ENCODE assay signal across 8 cellular contexts in genomic region chrX:1591102-1591862, GRCh38. TPM values are rescaled to one million over a fixed set of nuclear protein-coding genes. Genes with fewer than 3 reads are reported as not detected.
A peak's percentile ranks its signal among the peaks of the same experiment; 100 is the strongest.
DNase-seq lines count a peak whose midpoint lies in the region; ATAC-seq and TF ChIP-seq lines count a peak whose summit lies in the region.

A gene with protein sequence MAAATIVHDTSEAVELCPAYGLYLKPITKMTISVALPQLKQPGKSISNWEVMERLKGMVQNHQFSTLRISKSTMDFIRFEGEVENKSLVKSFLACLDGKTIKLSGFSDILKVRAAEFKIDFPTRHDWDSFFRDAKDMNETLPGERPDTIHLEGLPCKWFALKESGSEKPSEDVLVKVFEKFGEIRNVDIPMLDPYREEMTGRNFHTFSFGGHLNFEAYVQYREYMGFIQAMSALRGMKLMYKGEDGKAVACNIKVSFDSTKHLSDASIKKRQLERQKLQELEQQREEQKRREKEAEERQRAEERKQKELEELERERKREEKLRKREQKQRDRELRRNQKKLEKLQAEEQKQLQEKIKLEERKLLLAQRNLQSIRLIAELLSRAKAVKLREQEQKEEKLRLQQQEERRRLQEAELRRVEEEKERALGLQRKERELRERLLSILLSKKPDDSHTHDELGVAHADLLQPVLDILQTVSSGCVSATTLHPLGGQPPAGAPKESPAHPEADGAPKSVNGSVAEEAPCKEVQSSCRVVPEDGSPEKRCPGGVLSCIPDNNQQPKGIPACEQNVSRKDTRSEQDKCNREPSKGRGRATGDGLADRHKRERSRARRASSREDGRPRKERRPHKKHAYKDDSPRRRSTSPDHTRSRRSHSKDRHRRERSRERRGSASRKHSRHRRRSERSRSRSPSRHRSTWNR (plus strand): TSS chrX:1591604. CDS start chrX:1593463, 1,859 bp downstream.

- TF ChIP-seq POLR2A in adrenal gland (IDR thresholded peaks at IDR 0.05), result peak; percentile 86 to 89
- TF ChIP-seq POLR2A in upper lobe of left lung (IDR thresholded peaks at IDR 0.05), result peak in 2 of 4 donors; percentile 80 to 93

- WGBS in adrenal gland, 4 donors, result 2 to 17% (median 2%) methylated on average over 4 to 66 of the region's 66 CpGs
- WGBS in upper lobe of left lung, 2 donors, result 5 to 11% methylated on average over 9 to 16 of the region's 66 CpGs

- no peaks in the 10 kb centered on the region for H3K27me3 ChIP-seq in adrenal gland
- H3K27me3 ChIP-seq in upper lobe of left lung, result no peaks in the 10 kb centered on the region

- DNase-seq in GM13976 (ENCODE audit: low spot score) (peak; percentile 98), NCI-H146 treated with DMSO at 0.1 percent for 48 hours (lab: John Stamatoyannopoulos, UW; ENCODE audit: unreplicated experiment) (peak; percentile 76), T-helper 1 cell (peak; percentile 93 to 98 (median 94)), adrenal gland (peak; percentile 94 to 98 (median 96)), left cardiac atrium (peak; percentile 95), posterior cingulate gyrus (peak; percentile 94 to 100 (median 98)), upper lobe of left lung (peak; percentile 93 to 99)

- H3K36me3 ChIP-seq in adrenal gland (replicated peaks in 1 of 2), result peaks cover 0 to 30% of the 10 kb centered on the region in 2 donors
- H3K36me3 ChIP-seq in upper lobe of left lung, result peaks cover 24 to 30% (median 30%) of the 10 kb centered on the region in 4 donors

- TF ChIP-seq EP300 in upper lobe of left lung (IDR thresholded peaks at IDR 0.05), result peak in 1 of 4 donors; percentile 22

- TF ChIP-seq CTCF in GM13976 (IDR thresholded peaks at IDR 0.05; ENCODE audit: borderline replicate concordance, control extremely low read depth, extremely low read depth, insufficient read depth, missing control alignments), result peak; percentile 17
- TF ChIP-seq CTCF in adrenal gland (IDR thresholded peaks at IDR 0.05), result peak in 2 of 6 experiments; percentile 11 to 20
- TF ChIP-seq CTCF in upper lobe of left lung (IDR thresholded peaks at IDR 0.05), result peak in 4 of 6 experiments; percentile 22 to 51 (median 46)

- in situ Hi-C loops in GM13976 (cut with MboI; ENCODE audit: low sequenced_read_pairs, unreplicated experiment), result no loop called here

- H3K4me1 ChIP-seq in adrenal gland (replicated peaks in 1 of 2) (peaks cover 14 to 31% of the 10 kb centered on the region in 2 donors), upper lobe of left lung (peaks cover 17 to 36% (median 21%) of the 10 kb centered on the region in 4 donors)

- H3K4me3 ChIP-seq in adrenal gland (peak within 1 kb of the TSS; percentile 31 to 98 (median 58)), upper lobe of left lung (peak within 1 kb of the TSS; percentile 78 to 99 (median 92))

- intact Hi-C loops in adrenal gland (cut with DNase I), result no loop called here
- intact Hi-C loops in left cardiac atrium (cut with DNase I), result no loop called here
- intact Hi-C loops in posterior cingulate gyrus (cut with DNase I), result loop anchor here (5.0 to 10.0 kb wide), 3 partner anchors 139 to 904 kb away; partner anchors contain the start of genes ASMTL and SLC25A6

- peak; percentile 74 for ATAC-seq in HG02870 (IDR thresholded peaks at IDR 0.05; ENCODE audit: unreplicated experiment)
- peak; percentile 95 to 98 for ATAC-seq in left cardiac atrium
- peak; percentile 93 to 98 for ATAC-seq in upper lobe of left lung (ENCODE audit: low FRiP score in 2 of 2)

- H3K9me3 ChIP-seq in adrenal gland (replicated peaks in 1 of 3) (no peaks in the 10 kb centered on the region), upper lobe of left lung (no peaks in the 10 kb centered on the region)

- peak within 1 kb of the TSS; percentile 14 to 94 (median 82) for H3K27ac ChIP-seq in adrenal gland
- H3K27ac ChIP-seq in upper lobe of left lung, result peak within 1 kb of the TSS; percentile 83 to 96 (median 93)

RNA-seq across cellular contexts. Expression of the gene that starts here (rescaled TPM):
- total RNA-seq in adrenal gland (10 to 100 TPM; 26.4 to 53.3 (median 37.6) TPM), left cardiac atrium (10 to 100 TPM; 16.1 to 22.3 TPM), upper lobe of left lung (100 to 1,000 TPM in 2 of 6 donors, 10 to 100 TPM in 4; 40.9 to 193 (median 52.4) TPM)
- polyA plus RNA-seq in adrenal gland, result 100 to 1,000 TPM in 1 of 3 donors, 10 to 100 TPM in 2; 17.7 to 112 (median 84.0) TPM

Comparison
In these comparisons a context has a peak if more than half of its experiments do, and no peak if none do; other contexts are left out.
1. Peak in every context shown above with its lines: DNase-seq, ATAC-seq, H3K4me3 ChIP-seq and H3K27ac ChIP-seq.